In genomic region chr10:69684020-69684980, GRCh38 we compare ENCODE assay signal across 9 cellular contexts. TPM values are rescaled to one million over a fixed set of nuclear protein-coding genes. Genes with fewer than 3 reads are reported as not detected.
DNase-seq lines count a peak whose midpoint lies in the region; ATAC-seq and TF ChIP-seq lines count a peak whose summit lies in the region.
"Had no signal": no experiment of that assay in that cellular context is flagged by ENCODE, and none has a peak within 500 bp of the region (broad histone marks: within the 10 kb centered on the region; RNA-seq: fewer than 3 reads in every experiment).

No MANE protein-coding gene starts in this region.

- H3K27me3 ChIP-seq in ovary, result no peaks in the 10 kb centered on the region

- TF ChIP-seq CTCF in ovary (IDR thresholded peaks at IDR 0.05), result no peak

- H3K9me3 ChIP-seq in ovary, result no peaks in the 10 kb centered on the region

- no peaks in the 10 kb centered on the region for H3K36me3 ChIP-seq in ovary

- H3K4me1 ChIP-seq in ovary (ENCODE audit: insufficient read depth), result peaks cover 1% of the 10 kb centered on the region

- intact Hi-C loops in left cardiac atrium (cut with DNase I), result no loop called here
- intact Hi-C loops in ovary (cut with DNase I), result no loop called here

- peak; percentile 66 to 79 for ATAC-seq in left cardiac atrium
- no peak for ATAC-seq in HG02973 (IDR thresholded peaks at IDR 0.05; ENCODE audit: unreplicated experiment)

- H3K4me3 ChIP-seq in ovary, result no peak overlapping the region

- DNase-seq in AG20443 (ENCODE audit: low spot score) (peak; percentile 56), astrocyte of the hippocampus (ENCODE audit: low read depth, low spot score) (peak; percentile 14), left cardiac atrium (peak; percentile 69), ovary (peak in 4 of 5 donors; percentile 34 to 73 (median 44)), D341Med (ENCODE audit: low spot score) (no peak), NCI-H1694 (lab: John Stamatoyannopoulos, UW) (no peak), hypothalamus (lab: John Stamatoyannopoulos, UW) (no peak)
- DNase-seq: T-helper 1 cell had no signal

- TF ChIP-seq EP300 in ovary (IDR thresholded peaks at IDR 0.05), result no peak

- no peak for TF ChIP-seq POLR2A in ovary (IDR thresholded peaks at IDR 0.05)

- H3K27ac ChIP-seq in ovary, result no peak overlapping the region

- WGBS in ovary, 3 donors, result 22 to 31% (median 24%) methylated on average over 17 of the region's 17 CpGs

RNA-seq across cellular contexts. Expression of gene FAM241B, which starts 54.3 kb away (rescaled TPM):
- total RNA-seq in left cardiac atrium (1 to 10 TPM; 3.7 to 6.7 TPM), ovary (1 to 10 TPM; 1.4 to 3.1 (median 2.0) TPM)
- 1 to 10 TPM; 1.2 to 3.0 TPM for polyA plus RNA-seq in ovary

Comparison
In these comparisons a context has a peak if more than half of its experiments do, and no peak if none do; other contexts are left out.
1. DNase-seq: peak in AG20443 (single experiment), astrocyte of the hippocampus (single experiment), left cardiac atrium (single experiment) and ovary (4 of 5); none in D341Med (single experiment), NCI-H1694 (single experiment) and hypothalamus (0 of 51).